Comparison of ENCODE assay signal across 1 cellular context in genomic region chr9:32783168-32783891, GRCh38.
TF ChIP-seq lines count a peak whose summit lies in the region.

TMEM215 (plus strand) TSS chr9:32783540; CDS start chr9:32784184, 644 bp downstream.

TF ChIP-seq in A549, 52 proteins besides CTCF, POLR2A, EP300 and RAD21 (continued from another document):
- TF ChIP-seq PBX3 (IDR thresholded peaks at IDR 0.05) (no peak), SMC3 (IDR thresholded peaks at IDR 0.05) (no peak)
TF ChIP-seq in A549: peak in this region for 0.
